ENCODE assay signal across 1 cellular context in the genomic region with DNA sequence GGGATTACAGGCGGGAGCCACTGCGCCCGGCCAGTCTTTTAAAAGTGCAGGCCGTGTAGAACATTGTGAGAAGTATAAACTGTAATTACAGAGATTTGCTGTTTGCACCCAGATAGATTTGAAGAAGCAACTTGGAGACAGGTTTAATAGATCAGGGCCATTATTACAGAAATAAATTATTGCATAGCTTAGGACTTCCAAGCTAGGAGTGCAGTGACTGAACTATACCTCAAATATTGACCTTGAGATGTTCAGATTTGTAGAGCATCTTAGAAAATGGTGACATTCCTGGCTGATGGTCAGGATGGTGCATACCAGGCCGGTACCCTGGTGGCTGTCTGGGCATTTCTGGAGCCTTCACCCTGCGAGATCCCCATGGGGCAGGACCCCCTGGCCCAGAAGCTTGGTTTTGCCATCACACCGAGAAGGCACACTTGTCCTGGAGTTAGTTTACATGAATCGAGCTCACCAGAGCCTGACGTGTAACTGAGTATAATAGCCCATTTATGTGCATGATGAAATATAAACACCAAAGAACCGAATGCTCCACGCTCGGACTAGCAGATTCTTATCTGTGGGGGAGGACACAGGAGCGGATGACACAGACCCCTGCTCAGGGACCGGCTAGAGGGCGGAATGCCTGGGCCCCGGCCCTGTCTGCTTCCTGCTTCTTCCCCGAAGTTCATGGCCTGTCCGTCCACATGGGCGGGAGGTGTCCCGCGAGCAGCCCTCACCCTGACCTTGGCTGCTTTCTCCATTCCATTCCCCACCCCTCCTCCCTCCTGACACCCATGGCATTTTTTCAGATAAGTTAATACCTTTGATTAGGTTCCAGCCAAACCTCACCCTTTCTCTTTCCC.
A peak's percentile ranks its signal among the peaks of the same experiment; 100 is the strongest.
TF ChIP-seq lines count a peak whose summit lies in the region.

No MANE protein-coding gene starts in this region.

TF ChIP-seq in HepG2, 621 proteins besides CTCF, POLR2A, EP300 and RAD21 (continued from another document and continues in another):
- TF ChIP-seq ZNF280D (CRISPR knock-in tag; IDR thresholded peaks at IDR 0.05) (no peak), ZNF230 (CRISPR knock-in tag; IDR thresholded peaks at IDR 0.05) (no peak), MEIS2 (CRISPR knock-in tag; IDR thresholded peaks at IDR 0.05) (no peak), ELK4 (CRISPR knock-in tag; IDR thresholded peaks at IDR 0.05; ENCODE audit: borderline replicate concordance) (no peak), ZNF17 (CRISPR knock-in tag; IDR thresholded peaks at IDR 0.05) (no peak), PAX8 (CRISPR knock-in tag; IDR thresholded peaks at IDR 0.05; ENCODE audit: borderline replicate concordance) (no peak), MXD3 (CRISPR knock-in tag; IDR thresholded peaks at IDR 0.05) (no peak), CBX1 (IDR thresholded peaks at IDR 0.05; ENCODE audit: low read depth) (no peak), ZFY (CRISPR knock-in tag; IDR thresholded peaks at IDR 0.05) (peak; percentile 32; the same call in 1 of the 2 replicates), ZNF10 (CRISPR knock-in tag; IDR thresholded peaks at IDR 0.05; ENCODE audit: borderline replicate concordance, low read depth) (no peak), ZBTB8A (CRISPR knock-in tag; IDR thresholded peaks at IDR 0.05; ENCODE audit: borderline replicate concordance, low read depth) (no peak), SMAD3 (CRISPR knock-in tag; IDR thresholded peaks at IDR 0.05) (peak; percentile 56; the same call in 1 of the 2 replicates), GATAD1 (CRISPR knock-in tag; IDR thresholded peaks at IDR 0.05) (no peak), LCORL (IDR thresholded peaks at IDR 0.05) (no peak), LCORL (CRISPR knock-in tag; IDR thresholded peaks at IDR 0.05) (peak; percentile 61; the same call in 1 of the 2 replicates), ISL2 (CRISPR knock-in tag; IDR thresholded peaks at IDR 0.05) (peak; percentile 59), ZNF598 (CRISPR knock-in tag; IDR thresholded peaks at IDR 0.05; ENCODE audit: borderline replicate concordance) (no peak), ATF7 (IDR thresholded peaks at IDR 0.05) (no peak), ATF7 (CRISPR knock-in tag; IDR thresholded peaks at IDR 0.05) (no peak), ZNF639 (CRISPR knock-in tag; conservative IDR thresholded peaks at IDR 0.05) (no peak), SRSF9 (IDR thresholded peaks at IDR 0.05; ENCODE audit: borderline replicate concordance, insufficient read depth, low read depth, low read length, poor library complexity, severe bottlenecking) (no peak), ZNF256 (CRISPR knock-in tag; conservative IDR thresholded peaks at IDR 0.05) (no peak), ZNF567 (CRISPR knock-in tag; IDR thresholded peaks at IDR 0.05; ENCODE audit: borderline replicate concordance) (no peak), ZNF788 (CRISPR knock-in tag; IDR thresholded peaks at IDR 0.05; ENCODE audit: borderline replicate concordance) (no peak), MED1 (CRISPR knock-in tag; IDR thresholded peaks at IDR 0.05) (peak; percentile 63; the same call in 1 of the 2 replicates), ATF4 (CRISPR knock-in tag; IDR thresholded peaks at IDR 0.05) (peak in 1 of 2 experiments; percentile 91; a peak in 2 of 4 replicates), IKZF1 (IDR thresholded peaks at IDR 0.05) (no peak), ZNF142 (CRISPR knock-in tag; IDR thresholded peaks at IDR 0.05) (no peak), NR2F1 (CRISPR knock-in tag; IDR thresholded peaks at IDR 0.05) (no peak), ZNF577 (CRISPR knock-in tag; IDR thresholded peaks at IDR 0.05; ENCODE audit: borderline replicate concordance, low read depth) (no peak)
- TF ChIP-seq, protein P1, sequence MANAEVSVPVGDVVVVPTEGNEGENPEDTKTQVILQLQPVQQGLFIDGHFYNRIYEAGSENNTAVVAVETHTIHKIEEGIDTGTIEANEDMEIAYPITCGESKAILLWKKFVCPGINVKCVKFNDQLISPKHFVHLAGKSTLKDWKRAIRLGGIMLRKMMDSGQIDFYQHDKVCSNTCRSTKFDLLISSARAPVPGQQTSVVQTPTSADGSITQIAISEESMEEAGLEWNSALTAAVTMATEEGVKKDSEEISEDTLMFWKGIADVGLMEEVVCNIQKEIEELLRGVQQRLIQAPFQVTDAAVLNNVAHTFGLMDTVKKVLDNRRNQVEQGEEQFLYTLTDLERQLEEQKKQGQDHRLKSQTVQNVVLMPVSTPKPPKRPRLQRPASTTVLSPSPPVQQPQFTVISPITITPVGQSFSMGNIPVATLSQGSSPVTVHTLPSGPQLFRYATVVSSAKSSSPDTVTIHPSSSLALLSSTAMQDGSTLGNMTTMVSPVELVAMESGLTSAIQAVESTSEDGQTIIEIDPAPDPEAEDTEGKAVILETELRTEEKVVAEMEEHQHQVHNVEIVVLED (CRISPR knock-in tag; IDR thresholded peaks at IDR 0.05; ENCODE audit: borderline replicate concordance), result no peak
- TF ChIP-seq, protein P2, sequence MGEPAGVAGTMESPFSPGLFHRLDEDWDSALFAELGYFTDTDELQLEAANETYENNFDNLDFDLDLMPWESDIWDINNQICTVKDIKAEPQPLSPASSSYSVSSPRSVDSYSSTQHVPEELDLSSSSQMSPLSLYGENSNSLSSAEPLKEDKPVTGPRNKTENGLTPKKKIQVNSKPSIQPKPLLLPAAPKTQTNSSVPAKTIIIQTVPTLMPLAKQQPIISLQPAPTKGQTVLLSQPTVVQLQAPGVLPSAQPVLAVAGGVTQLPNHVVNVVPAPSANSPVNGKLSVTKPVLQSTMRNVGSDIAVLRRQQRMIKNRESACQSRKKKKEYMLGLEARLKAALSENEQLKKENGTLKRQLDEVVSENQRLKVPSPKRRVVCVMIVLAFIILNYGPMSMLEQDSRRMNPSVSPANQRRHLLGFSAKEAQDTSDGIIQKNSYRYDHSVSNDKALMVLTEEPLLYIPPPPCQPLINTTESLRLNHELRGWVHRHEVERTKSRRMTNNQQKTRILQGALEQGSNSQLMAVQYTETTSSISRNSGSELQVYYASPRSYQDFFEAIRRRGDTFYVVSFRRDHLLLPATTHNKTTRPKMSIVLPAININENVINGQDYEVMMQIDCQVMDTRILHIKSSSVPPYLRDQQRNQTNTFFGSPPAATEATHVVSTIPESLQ (CRISPR knock-in tag; conservative IDR thresholded peaks at IDR 0.05), result no peak
- TF ChIP-seq, protein P3, sequence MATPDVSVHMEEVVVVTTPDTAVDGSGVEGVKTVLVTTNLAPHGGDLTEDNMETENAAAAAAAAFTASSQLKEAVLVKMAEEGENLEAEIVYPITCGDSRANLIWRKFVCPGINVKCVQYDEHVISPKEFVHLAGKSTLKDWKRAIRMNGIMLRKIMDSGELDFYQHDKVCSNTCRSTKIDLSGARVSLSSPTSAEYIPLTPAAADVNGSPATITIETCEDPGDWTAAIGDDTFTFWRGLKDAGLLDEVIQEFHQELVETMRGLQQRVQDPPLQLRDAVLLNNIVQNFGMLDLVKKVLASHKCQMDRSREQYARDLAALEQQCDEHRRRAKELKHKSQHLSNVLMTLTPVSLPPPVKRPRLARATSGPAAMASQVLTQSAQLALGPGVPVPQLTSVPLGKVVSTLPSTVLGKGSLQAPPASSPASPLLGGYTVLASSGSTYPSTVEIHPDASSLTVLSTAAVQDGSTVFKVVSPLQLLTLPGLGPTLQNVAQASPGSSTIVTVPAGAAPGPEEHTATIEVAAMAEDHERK (CRISPR knock-in tag; IDR thresholded peaks at IDR 0.05; ENCODE audit: low read depth), result no peak
- TF ChIP-seq, protein P4, sequence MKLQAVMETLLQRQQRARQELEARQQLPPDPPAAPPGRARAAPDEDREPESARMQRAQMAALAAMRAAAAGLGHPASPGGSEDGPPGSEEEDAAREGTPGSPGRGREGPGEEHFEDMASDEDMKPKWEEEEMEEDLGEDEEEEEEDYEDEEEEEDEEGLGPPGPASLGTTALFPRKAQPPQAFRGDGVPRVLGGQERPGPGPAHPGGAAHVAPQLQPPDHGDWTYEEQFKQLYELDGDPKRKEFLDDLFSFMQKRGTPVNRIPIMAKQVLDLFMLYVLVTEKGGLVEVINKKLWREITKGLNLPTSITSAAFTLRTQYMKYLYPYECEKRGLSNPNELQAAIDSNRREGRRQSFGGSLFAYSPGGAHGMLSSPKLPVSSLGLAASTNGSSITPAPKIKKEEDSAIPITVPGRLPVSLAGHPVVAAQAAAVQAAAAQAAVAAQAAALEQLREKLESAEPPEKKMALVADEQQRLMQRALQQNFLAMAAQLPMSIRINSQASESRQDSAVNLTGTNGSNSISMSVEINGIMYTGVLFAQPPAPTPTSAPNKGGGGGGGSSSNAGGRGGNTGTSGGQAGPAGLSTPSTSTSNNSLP (IDR thresholded peaks at IDR 0.05; ENCODE audit: low read depth, low read length), result peak; percentile 74
